9 cellular contexts compared by ENCODE assay signal in genomic region chr20:6007094-6007528, GRCh38. TPM values are rescaled to one million over a fixed set of nuclear protein-coding genes. Genes with fewer than 3 reads are reported as not detected.
DNase-seq lines count a peak whose midpoint lies in the region; TF ChIP-seq lines count a peak whose summit lies in the region.
"Had no signal": no experiment of that assay in that cellular context is flagged by ENCODE, and none has a peak within 500 bp of the region (broad histone marks: within the 10 kb centered on the region; RNA-seq: fewer than 3 reads in every experiment).

No MANE protein-coding gene starts in this region.

- POLR2A ChIA-PET in MCF 10A (lab: Yijun Ruan, JAX), result interaction anchor here (0.5 to 2.4 kb wide), 28 partner anchors 8 to 954 kb away, joined by 3 to 21 read pairs (median 4); partner anchors contain the start of gene LRRN4

- TF ChIP-seq CTCF in AG10803 (conservative IDR thresholded peaks at IDR 0.05; ENCODE audit: low read length) (no peak), MCF 10A (IDR thresholded peaks at IDR 0.05; ENCODE audit: unreplicated experiment) (no peak), GM13977 (IDR thresholded peaks at IDR 0.05; ENCODE audit: extremely low read depth, insufficient read depth, missing control alignments) (no peak)

- peak overlapping the region; percentile 84 for H3K4me3 ChIP-seq in AG10803 (ENCODE audit: low read length)
- H3K4me3 ChIP-seq in HUES48 (ENCODE audit: low read depth, low read length), result peak overlapping the region; percentile 96
- H3K4me3 ChIP-seq in muscle layer of duodenum (ENCODE audit: low read depth in 1 of 2, low read length in 2 of 2), result peak overlapping the region; percentile 87

- DNase-seq in AG10803 (ENCODE audit: low read depth), result no peak
- peak; percentile 18 for DNase-seq in MCF 10A (ENCODE audit: unreplicated experiment)
- no peak for DNase-seq in DMS153 treated with DMSO at 0.1 percent for 48 hours (lab: John Stamatoyannopoulos, UW; ENCODE audit: unreplicated experiment)
- no peak for DNase-seq in NCI-H524 treated with DMSO at 0.1 percent for 48 hours (lab: John Stamatoyannopoulos, UW)
- no peak for DNase-seq in GM13977 (ENCODE audit: low spot score)
- no peak for DNase-seq in C1 segment of cervical spinal cord (lab: John Stamatoyannopoulos, UW)

- H3K27ac Mint-ChIP-seq in MCF 10A (ENCODE audit: low read depth, unreplicated experiment), result peak overlapping the region; percentile 83

- in situ Hi-C loops in GM13977 (cut with MboI; ENCODE audit: low pct_unique_long_range_greater_than_20kb, low sequenced_read_pairs, unreplicated experiment), result no loop called here

- H3K4me1 ChIP-seq in HUES48 (ENCODE audit: control insufficient read depth, insufficient read depth, low read length), result peaks cover 13% of the 10 kb centered on the region
- H3K4me1 ChIP-seq in muscle layer of duodenum (ENCODE audit: control insufficient read depth in 1 of 2, insufficient read depth in 2 of 2, low read length in 2 of 2), result peaks cover 0 to 20% of the 10 kb centered on the region in 2 donors

- BruUV-seq in MCF 10A (replicated peaks; lab: Mats Ljungman, UMichigan), result TSS peak; percentile 47

- peak overlapping the region; percentile 76 for H3K4me3 Mint-ChIP-seq in MCF 10A (ENCODE audit: unreplicated experiment)

- no peak overlapping the region for H3K27ac ChIP-seq in HUES48 (ENCODE audit: low read depth, low read length)
- peak overlapping the region; percentile 32 for H3K27ac ChIP-seq in muscle layer of duodenum (ENCODE audit: low read length)

- intact Hi-C loops in MCF 10A (cut with micrococcal nuclease), result no loop called here

- H3K36me3 Mint-ChIP-seq in MCF 10A (ENCODE audit: insufficient read depth, unreplicated experiment), result peaks cover 25% of the 10 kb centered on the region

- CTCF ChIA-PET in MCF 10A (lab: Yijun Ruan, JAX), result interaction anchor here (0.6 to 1.4 kb wide), 7 partner anchors 23 to 837 kb away, joined by 3 to 7 read pairs (median 4); no protein-coding TSS in a partner anchor

- no peaks in the 10 kb centered on the region for H3K9me3 Mint-ChIP-seq in MCF 10A (ENCODE audit: unreplicated experiment)

- no peaks in the 10 kb centered on the region for H3K9me3 ChIP-seq in HUES48 (ENCODE audit: control insufficient read depth, insufficient read depth, low read length)
- H3K9me3 ChIP-seq in muscle layer of duodenum (ENCODE audit: control insufficient read depth in 1 of 2, low read length in 2 of 2), result no peaks in the 10 kb centered on the region
- H3K9me3 ChIP-seq: mucosa of descending colon had no signal

- peaks cover 12% of the 10 kb centered on the region for H3K4me1 Mint-ChIP-seq in MCF 10A (ENCODE audit: insufficient read depth, unreplicated experiment)

- H3K27me3 ChIP-seq in HUES48 (ENCODE audit: control insufficient read depth, insufficient read depth, low read length) (no peaks in the 10 kb centered on the region), muscle layer of duodenum (ENCODE audit: low read depth, low read length) (no peaks in the 10 kb centered on the region)

- H3K36me3 ChIP-seq in HUES48 (ENCODE audit: control insufficient read depth, insufficient read depth, low read length) (peaks cover 25% of the 10 kb centered on the region), muscle layer of duodenum (ENCODE audit: control insufficient read depth in 1 of 2, insufficient read depth in 2 of 2, low read length in 2 of 2) (peaks cover 8 to 21% of the 10 kb centered on the region in 2 donors)

- no peaks in the 10 kb centered on the region for H3K27me3 Mint-ChIP-seq in MCF 10A (ENCODE audit: insufficient read depth, unreplicated experiment)

- H3K9ac ChIP-seq in HUES48 (ENCODE audit: low read depth, low read length), result no peak overlapping the region

RNA-seq across cellular contexts. Expression of gene CRLS1, which starts 1.2 kb away (rescaled TPM):
- 52.4 and 54.5 TPM in 2 replicates for total RNA-seq in MCF 10A (2022)

RNA-seq across cellular contexts. Expression of gene LRRN4, which starts 46.7 kb away (rescaled TPM):
- not detected in 2 replicates for total RNA-seq in MCF 10A (2022)
- total RNA-seq: mucosa of descending colon had no signal

RNA-seq across cellular contexts. Expression of gene MCM8, which starts 56.7 kb away (rescaled TPM):
- 8.0 and 12.4 TPM in 2 replicates for total RNA-seq in MCF 10A (2022)

RNA-seq across cellular contexts. Expression of gene TRMT6, which starts 56.8 kb away (rescaled TPM):
- total RNA-seq in MCF 10A (2022), result 31.0 and 44.9 TPM in 2 replicates
